ENCODE assay signal across 25 cellular contexts in the genomic region with DNA sequence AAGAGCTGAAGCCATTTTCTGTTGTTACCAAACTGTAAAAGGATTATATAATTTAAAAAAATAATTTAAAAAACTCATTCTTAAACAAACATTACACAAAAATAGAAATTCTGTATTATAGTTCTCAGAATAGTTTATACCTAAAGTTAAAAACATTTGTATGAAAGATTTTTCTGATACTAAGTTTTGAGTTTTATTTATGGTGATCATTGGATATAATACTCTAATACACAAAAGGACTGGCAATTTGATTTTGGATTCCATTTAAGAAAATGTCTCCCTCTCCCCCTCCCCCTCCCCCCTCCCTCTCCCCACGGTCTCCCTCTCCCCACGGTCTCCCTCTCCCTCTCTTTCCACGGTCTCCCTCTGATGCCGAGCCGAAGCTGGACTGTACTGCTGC.
"Had no signal": no experiment of that assay in that cellular context is flagged by ENCODE, and none has a peak within 500 bp of the region (broad histone marks: within the 10 kb centered on the region; RNA-seq: fewer than 3 reads in every experiment).

No MANE protein-coding gene starts in this region.

- H3K9me3 ChIP-seq: ovary, right atrium auricular region, stomach, testis, thyroid gland, transverse colon, upper lobe of left lung, vagina had no signal

- H3K27me3 ChIP-seq: hepatocyte, neural progenitor cell, ovary, right atrium auricular region, stomach, testis, thyroid gland, transverse colon, upper lobe of left lung, vagina had no signal

- H3K4me1 ChIP-seq: neural progenitor cell, stomach, testis, thyroid gland, transverse colon, upper lobe of left lung, vagina had no signal

- H3K79me2 ChIP-seq: hepatocyte had no signal

- H2AFZ ChIP-seq: hepatocyte, neural progenitor cell had no signal

- H3K9ac ChIP-seq: neural progenitor cell had no signal

- H3K4me2 ChIP-seq: hepatocyte, neural progenitor cell had no signal

- ATAC-seq: left ventricle myocardium superior; natural killer cell; sciatic nerve; stimulated activated naive B cell treated with anti-CD40 and anti-IgM and Interleukin-4, amounts not matched to agents 10 μg/mL and 1 μg/mL and 100 μg/mL, for 72 hours; stimulated activated naive CD8-positive, alpha-beta T cell treated with anti-CD3 and anti-CD28 coated beads, Interleukin-15, Interleukin-2, amounts not matched to agents 100 U/mL and 50 U/mL, for 24 hours had no signal

- H3K27ac ChIP-seq: hepatocyte, neural progenitor cell, ovary, stomach, testis, transverse colon, vagina had no signal

- H3K36me3 ChIP-seq: ovary, thyroid gland had no signal

- DNase-seq: islet precursor cell; left ventricle myocardium superior; mesendoderm; naive B cell; natural killer cell; nephron progenitor cell; ovary; stimulated activated CD4-positive, alpha-beta T cell treated with anti-CD3 and anti-CD28 coated beads, Interleukin-12 subunit alpha, Interleukin-12 subunit beta, amount 100 ng/mL, for 4 hours; stimulated activated CD4-positive, alpha-beta T cell treated with anti-CD3 and anti-CD28 coated beads, Interleukin-15, amount 100 ng/mL, for 24 hours; stimulated activated CD4-positive, alpha-beta T cell treated with anti-CD3 and anti-CD28 coated beads, Interleukin-2, amount 100 ng/mL, for 24 hours; stimulated activated CD4-positive, alpha-beta T cell treated with anti-CD3 and anti-CD28 coated beads, Interleukin-4, amount 100 ng/mL, for 1 hour; stimulated activated naive B cell treated with anti-CD40 and anti-IgM and Interleukin-4, amounts not matched to agents 10 μg/mL and 1 μg/mL and 100 μg/mL, for 72 hours; stimulated activated naive CD8-positive, alpha-beta T cell treated with anti-CD3 and anti-CD28 coated beads, Interleukin-15, Interleukin-2, amounts not matched to agents 100 U/mL and 50 U/mL, for 24 hours; stomach; testis; thyroid gland; transverse colon had no signal

- H3K4me3 ChIP-seq: hepatocyte, lung, neural progenitor cell, ovary, right atrium auricular region, skin epidermis, stomach, testis, thyroid gland, transverse colon, upper lobe of left lung, vagina had no signal
